Comparison of ENCODE assay signal across 8 cellular contexts in genomic region chr19:10517760-10518443, GRCh38.
DNase-seq lines count a peak whose midpoint lies in the region; FAIRE-seq and TF ChIP-seq lines count a peak whose summit lies in the region.

No MANE protein-coding gene starts in this region.

- no peak for FAIRE-seq in H54 (lab: Jason Lieb, UNC)

- peak overlapping the region; percentile 46 for H3K27ac ChIP-seq in epithelial cell of prostate

- H3K4me1 Mint-ChIP-seq in nephron = peaks cover 26% of the 10 kb centered on the region

- peak; percentile 40 for DNase-seq in AG08395 (ENCODE audit: low spot score)
- peak; percentile 83 for DNase-seq in H54 (ENCODE audit: insufficient read length, low spot score)
- DNase-seq in SW 1271 (lab: John Stamatoyannopoulos, UW) = peak; percentile 65 to 72
- no peak for DNase-seq in epithelial cell of prostate (ENCODE audit: low read depth, low spot score)
- DNase-seq in GM03348 (ENCODE audit: low spot score) = no peak
- no peak for DNase-seq in stimulated activated CD4-positive, alpha-beta T cell treated with anti-CD3 and anti-CD28 coated beads, Interleukin-12 subunit alpha, Interleukin-12 subunit beta, amount 100 ng/mL, for 4 hours
- DNase-seq in stimulated activated CD4-positive, alpha-beta T cell treated with anti-CD3 and anti-CD28 coated beads, Interleukin-1b, Interleukin-23, amount 100 ng/mL, for 48 hours = no peak

- peak overlapping the region; percentile 86 to 91 (median 86) for H3K4me3 Mint-ChIP-seq in nephron

- peaks cover 30% of the 10 kb centered on the region for H3K27me3 Mint-ChIP-seq in nephron (ENCODE audit: low read depth)

- H3K27ac Mint-ChIP-seq in nephron = peak overlapping the region; percentile 43 to 88 (median 64)

- peaks cover 3% of the 10 kb centered on the region for H3K36me3 Mint-ChIP-seq in nephron (ENCODE audit: low read depth)

- H3K9me3 Mint-ChIP-seq in nephron = no peaks in the 10 kb centered on the region

- TF ChIP-seq POLR2A in H54 (IDR thresholded peaks at IDR 0.05; ENCODE audit: low read depth, low read length) = no peak

- no peak for TF ChIP-seq CTCF in nephron (IDR thresholded peaks at IDR 0.05; ENCODE audit: unreplicated experiment in 3 of 3)

Comparison
In these comparisons a context has a peak if more than half of its experiments do, and no peak if none do; other contexts are left out.
1. DNase-seq: peak in AG08395 (single experiment), H54 (single experiment) and SW 1271 (2 of 2); none in epithelial cell of prostate (single experiment), GM03348 (single experiment), stimulated activated CD4-positive, alpha-beta T cell treated with anti-CD3 and anti-CD28 coated beads, Interleukin-12 subunit alpha, Interleukin-12 subunit beta, amount 100 ng/mL, for 4 hours (single experiment) and stimulated activated CD4-positive, alpha-beta T cell treated with anti-CD3 and anti-CD28 coated beads, Interleukin-1b, Interleukin-23, amount 100 ng/mL, for 48 hours (single experiment).